Comparison of ENCODE assay signal across 1 cellular context in the genomic region with DNA sequence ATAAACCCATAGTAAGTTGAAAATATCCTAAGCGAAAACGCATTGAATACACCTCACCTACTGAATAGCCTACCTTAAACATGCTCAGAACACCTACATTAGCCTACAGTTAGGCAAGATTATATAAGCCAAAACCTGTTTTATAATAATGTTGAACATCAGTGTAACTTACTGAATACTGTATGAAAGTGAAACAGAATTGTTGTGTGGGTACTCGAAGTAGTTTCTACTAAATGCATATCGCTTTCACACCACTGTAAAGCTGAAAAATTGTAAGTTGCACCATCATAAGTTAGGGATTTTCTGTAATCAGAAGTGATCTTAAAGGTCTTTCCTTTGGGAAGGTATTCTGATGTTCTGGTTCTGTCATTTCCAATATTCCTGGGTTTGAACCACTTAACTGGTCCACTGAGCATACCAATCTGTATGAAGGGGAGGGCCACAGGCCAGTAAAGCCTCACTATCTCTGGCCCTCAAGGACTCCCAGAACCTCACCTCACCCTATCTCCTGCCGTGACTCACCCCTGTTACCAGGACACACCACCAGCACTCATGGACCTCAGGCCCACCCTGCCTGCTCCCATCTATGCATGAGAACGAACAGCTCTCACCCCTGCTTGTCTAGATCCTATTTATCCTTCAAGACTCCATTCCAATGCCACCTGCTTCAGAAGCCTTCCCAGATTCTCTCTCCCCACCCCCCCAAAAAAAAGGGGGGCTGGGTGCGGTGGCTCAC.
A peak's percentile ranks its signal among the peaks of the same experiment; 100 is the strongest.
TF ChIP-seq lines count a peak whose summit lies in the region.

No MANE protein-coding gene starts in this region.

TF ChIP-seq in K562, 482 proteins besides CTCF, POLR2A, EP300 and RAD21 (continued from another document):
- TF ChIP-seq, protein P1, sequence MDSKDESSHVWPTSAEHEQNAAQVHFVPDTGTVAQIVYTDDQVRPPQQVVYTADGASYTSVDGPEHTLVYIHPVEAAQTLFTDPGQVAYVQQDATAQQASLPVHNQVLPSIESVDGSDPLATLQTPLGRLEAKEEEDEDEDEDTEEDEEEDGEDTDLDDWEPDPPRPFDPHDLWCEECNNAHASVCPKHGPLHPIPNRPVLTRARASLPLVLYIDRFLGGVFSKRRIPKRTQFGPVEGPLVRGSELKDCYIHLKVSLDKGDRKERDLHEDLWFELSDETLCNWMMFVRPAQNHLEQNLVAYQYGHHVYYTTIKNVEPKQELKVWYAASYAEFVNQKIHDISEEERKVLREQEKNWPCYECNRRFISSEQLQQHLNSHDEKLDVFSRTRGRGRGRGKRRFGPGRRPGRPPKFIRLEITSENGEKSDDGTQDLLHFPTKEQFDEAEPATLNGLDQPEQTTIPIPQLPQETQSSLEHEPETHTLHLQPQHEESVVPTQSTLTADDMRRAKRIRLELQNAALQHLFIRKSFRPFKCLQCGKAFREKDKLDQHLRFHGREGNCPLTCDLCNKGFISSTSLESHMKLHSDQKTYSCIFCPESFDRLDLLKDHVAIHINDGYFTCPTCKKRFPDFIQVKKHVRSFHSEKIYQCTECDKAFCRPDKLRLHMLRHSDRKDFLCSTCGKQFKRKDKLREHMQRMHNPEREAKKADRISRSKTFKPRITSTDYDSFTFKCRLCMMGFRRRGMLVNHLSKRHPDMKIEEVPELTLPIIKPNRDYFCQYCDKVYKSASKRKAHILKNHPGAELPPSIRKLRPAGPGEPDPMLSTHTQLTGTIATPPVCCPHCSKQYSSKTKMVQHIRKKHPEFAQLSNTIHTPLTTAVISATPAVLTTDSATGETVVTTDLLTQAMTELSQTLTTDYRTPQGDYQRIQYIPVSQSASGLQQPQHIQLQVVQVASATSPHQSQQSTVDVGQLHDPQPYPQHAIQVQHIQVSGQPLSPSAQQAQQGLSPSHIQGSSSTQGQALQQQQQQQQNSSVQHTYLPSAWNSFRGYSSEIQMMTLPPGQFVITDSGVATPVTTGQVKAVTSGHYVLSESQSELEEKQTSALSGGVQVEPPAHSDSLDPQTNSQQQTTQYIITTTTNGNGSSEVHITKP (IDR thresholded peaks at IDR 0.05; ENCODE audit: partially characterized antibody), result peak; percentile 44
- TF ChIP-seq CBFA2T3 (IDR thresholded peaks at IDR 0.05) (no peak), HOXB6 (CRISPR knock-in tag; IDR thresholded peaks at IDR 0.05; ENCODE audit: borderline replicate concordance) (no peak)
